ENCODE assay signal across 8 cellular contexts in the genomic region with DNA sequence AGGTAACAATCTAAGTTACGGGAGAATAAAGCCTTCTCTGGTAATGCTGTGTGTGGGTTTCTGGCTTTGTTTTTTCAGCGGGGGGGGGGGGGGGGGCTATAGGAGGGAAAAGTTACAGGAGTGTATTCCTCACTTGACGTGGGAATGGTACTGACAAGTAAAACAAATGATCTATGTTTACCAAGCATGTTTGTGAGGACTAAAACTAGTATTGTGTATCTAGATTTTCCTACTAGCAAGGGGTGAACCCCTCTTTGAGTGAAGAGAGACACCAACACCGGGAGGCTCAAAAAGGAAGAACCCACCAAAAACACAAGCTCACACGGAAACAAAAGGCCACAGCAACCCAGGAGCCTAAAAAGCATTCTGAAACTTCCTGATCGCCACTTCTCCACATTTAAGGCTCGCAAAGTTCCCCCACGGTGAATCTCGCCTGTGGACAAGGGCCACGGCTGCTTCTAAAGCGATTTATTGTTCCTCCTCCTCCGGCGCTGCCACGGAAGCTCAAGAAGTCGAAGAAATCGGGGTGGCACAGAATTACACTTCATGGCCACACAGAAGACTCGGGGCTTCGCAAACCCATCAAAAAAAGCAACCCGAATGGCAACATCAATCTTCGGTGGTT. TPM values are rescaled to one million over a fixed set of nuclear protein-coding genes. Genes with fewer than 3 reads are reported as not detected.
DNase-seq lines count a peak whose midpoint lies in the region; ATAC-seq and TF ChIP-seq lines count a peak whose summit lies in the region.

No MANE protein-coding gene starts in this region.

- H3K36me3 ChIP-seq in left ventricle myocardium inferior (no peaks in the 10 kb centered on the region), prostate gland (no peaks in the 10 kb centered on the region)

- TF ChIP-seq POLR2A in prostate gland (IDR thresholded peaks at IDR 0.05), result no peak

- ATAC-seq in GM19397 (IDR thresholded peaks at IDR 0.05; ENCODE audit: unreplicated experiment), result no peak

- H3K27ac ChIP-seq in left ventricle myocardium inferior (replicated peaks) (peak overlapping the region; percentile 95), prostate gland (peak overlapping the region; percentile 96 to 99)

- intact Hi-C loops in left ventricle myocardium inferior (cut with micrococcal nuclease) (no loop called here), prostate gland (cut with DNase I) (loop anchor here (5.0 to 10.0 kb wide), 4 partner anchors 92 to 270 kb away; no protein-coding TSS in a partner anchor)

- H3K9me3 ChIP-seq in left ventricle myocardium inferior (replicated peaks), result no peaks in the 10 kb centered on the region
- H3K9me3 ChIP-seq in prostate gland, result no peaks in the 10 kb centered on the region

- peaks cover 3% of the 10 kb centered on the region for H3K36me3 Mint-ChIP-seq in activated naive CD8-positive, alpha-beta T cell

- H3K4me1 ChIP-seq in left ventricle myocardium inferior (peaks cover 55% of the 10 kb centered on the region), prostate gland (replicated peaks) (peaks cover 11% of the 10 kb centered on the region)

- peak overlapping the region; percentile 93 for H3K4me3 ChIP-seq in left ventricle myocardium inferior
- H3K4me3 ChIP-seq in prostate gland, result peak overlapping the region; percentile 62 to 75

- H3K27me3 Mint-ChIP-seq in activated naive CD8-positive, alpha-beta T cell, result no peaks in the 10 kb centered on the region

- no peaks in the 10 kb centered on the region for H3K27me3 ChIP-seq in left ventricle myocardium inferior (ENCODE audit: low read depth)
- H3K27me3 ChIP-seq in prostate gland (replicated peaks; ENCODE audit: insufficient read depth), result no peaks in the 10 kb centered on the region

- under 1% methylated on average over 20 of the region's 20 CpGs for WGBS in prostate gland

- no peaks in the 10 kb centered on the region for H3K9me3 Mint-ChIP-seq in activated naive CD8-positive, alpha-beta T cell (ENCODE audit: low read depth)

- peak overlapping the region; percentile 99 for H3K27ac Mint-ChIP-seq in activated naive CD8-positive, alpha-beta T cell

- no peak for TF ChIP-seq CTCF in GM10266 (IDR thresholded peaks at IDR 0.05; ENCODE audit: control insufficient read depth, insufficient read depth, low read depth, missing control alignments)
- TF ChIP-seq CTCF in left ventricle myocardium inferior (IDR thresholded peaks at IDR 0.05; ENCODE audit: borderline replicate concordance), result no peak
- TF ChIP-seq CTCF in prostate gland (IDR thresholded peaks at IDR 0.05), result no peak

- DNase-seq in AG08395 (ENCODE audit: low spot score) (peak; percentile 22), GM10266 (ENCODE audit: extremely low spot score) (peak; percentile 45), NCI-H1092 treated with DMSO at 0.1 percent for 48 hours (lab: John Stamatoyannopoulos, UW) (peak; percentile 73), left ventricle myocardium inferior (peak; percentile 23), prostate gland (ENCODE audit: low spot score) (no peak), NK-92 (lab: John Stamatoyannopoulos, UW; ENCODE audit: unreplicated experiment) (no peak)

- peaks cover 30% of the 10 kb centered on the region for H3K4me1 Mint-ChIP-seq in activated naive CD8-positive, alpha-beta T cell (ENCODE audit: low read depth)

- peak overlapping the region; percentile 97 for H3K4me3 Mint-ChIP-seq in activated naive CD8-positive, alpha-beta T cell

RNA-seq across cellular contexts. Expression of a gene that starts 0.7 kb away (rescaled TPM):
- total RNA-seq in left ventricle myocardium inferior (80.1 TPM), prostate gland (100 to 1,000 TPM in 1 of 2 donors, 10 to 100 TPM in 1; 80.3 to 120 TPM)

Comparison
In these comparisons a context has a peak if more than half of its experiments do, and no peak if none do; other contexts are left out.
1. DNase-seq: peak in AG08395 (single experiment), GM10266 (single experiment), NCI-H1092 treated with DMSO at 0.1 percent for 48 hours (single experiment) and left ventricle myocardium inferior (single experiment); none in prostate gland (single experiment) and NK-92 (single experiment).